ENCODE assay signal across 11 cellular contexts in the genomic region with DNA sequence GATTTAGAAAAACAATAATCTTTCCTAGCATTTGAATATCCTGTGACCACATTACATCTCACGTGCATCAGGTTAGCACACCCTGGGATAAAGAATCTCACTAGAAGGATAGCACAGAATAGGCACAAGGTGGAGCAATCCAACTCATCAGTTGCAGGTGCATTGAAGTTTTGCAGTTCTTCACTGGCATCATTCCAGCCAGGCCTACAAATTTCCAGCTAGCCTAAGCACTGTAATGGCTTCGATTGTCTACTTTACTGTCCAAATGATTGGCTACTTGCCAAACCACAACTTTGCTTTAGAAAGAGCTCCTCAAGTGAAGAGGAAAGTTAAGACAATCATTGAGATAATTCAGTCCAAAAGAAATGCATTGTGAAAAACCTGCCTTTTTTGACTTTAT.
DNase-seq lines count a peak whose midpoint lies in the region; ATAC-seq and FAIRE-seq lines count a peak whose summit lies in the region.
"Had no signal": no experiment of that assay in that cellular context is flagged by ENCODE, and none has a peak within 500 bp of the region (broad histone marks: within the 10 kb centered on the region; RNA-seq: fewer than 3 reads in every experiment).

No MANE protein-coding gene starts in this region.

- H3K4me3 Mint-ChIP-seq in stimulated activated effector memory CD8-positive, alpha-beta T cell treated with anti-CD3 and anti-CD28 coated beads, Interleukin-12 subunit alpha, Interleukin-12 subunit beta, amount 100 ng/mL, for 72 hours: no peak overlapping the region
- no peak overlapping the region for H3K4me3 Mint-ChIP-seq in activated CD4-positive, alpha-beta memory T cell treated with anti-CD3 and anti-CD28 coated beads, Interleukin-2, amount 10 ng/mL, durations not matched to agents 7 days and 5 days
- H3K4me3 Mint-ChIP-seq: stimulated activated naive CD8-positive, alpha-beta T cell treated with anti-CD3 and anti-CD28 coated beads, Interleukin-15, amount 100 ng/mL, for 72 hours had no signal

- DNase-seq in NOMO-1 treated with DMSO at 0.1 percent for 48 hours (lab: John Stamatoyannopoulos, UW; ENCODE audit: unreplicated experiment) (peak; percentile 11), NOMO-1 treated with dmso at 0.1 percent for 144 hours (lab: John Stamatoyannopoulos, UW; ENCODE audit: unreplicated experiment) (no peak), NCI-H748 treated with DMSO at 0.1 percent for 48 hours (lab: John Stamatoyannopoulos, UW) (peak; percentile 30), dermis microvascular lymphatic vessel endothelial cell (ENCODE audit: low read depth in 2 of 2) (peak; percentile 10 to 39), small intestine (peak; percentile 26), ureter (ENCODE audit: low spot score) (no peak)
- no peak for DNase-seq in stimulated activated effector memory CD8-positive, alpha-beta T cell treated with anti-CD3 and anti-CD28 coated beads, Interleukin-12 subunit alpha, Interleukin-12 subunit beta, amount 100 ng/mL, for 72 hours (ENCODE audit: low spot score in 2 of 2)
- no peak for DNase-seq in activated CD4-positive, alpha-beta memory T cell treated with anti-CD3 and anti-CD28 coated beads, Interleukin-2, amount 10 ng/mL, durations not matched to agents 7 days and 5 days
- DNase-seq: activated CD4-positive, alpha-beta T cell treated with anti-CD3 and anti-CD28 coated beads for 48 hours; stimulated activated naive CD8-positive, alpha-beta T cell treated with anti-CD3 and anti-CD28 coated beads, Interleukin-15, amount 100 ng/mL, for 72 hours had no signal

- no peak for FAIRE-seq in small intestine (lab: Jason Lieb, UNC)

- no peak overlapping the region for H3K4me3 ChIP-seq in small intestine (ENCODE audit: low read depth in 1 of 2, low read length in 2 of 2)
- H3K4me3 ChIP-seq: gastroesophageal sphincter had no signal

- 35 to 52% (median 52%) methylated on average over 2 of the region's 2 CpGs for WGBS in small intestine, 3 donors

- H3K27me3 ChIP-seq in small intestine (ENCODE audit: control insufficient read depth in 2 of 2, insufficient read depth in 2 of 2, low read length in 2 of 2): no peaks in the 10 kb centered on the region
- H3K27me3 ChIP-seq: gastroesophageal sphincter had no signal

- no peaks in the 10 kb centered on the region for H3K27me3 Mint-ChIP-seq in activated CD4-positive, alpha-beta memory T cell treated with anti-CD3 and anti-CD28 coated beads, Interleukin-2, amount 10 ng/mL, durations not matched to agents 7 days and 5 days
- H3K27me3 Mint-ChIP-seq: stimulated activated naive CD8-positive, alpha-beta T cell treated with anti-CD3 and anti-CD28 coated beads, Interleukin-15, amount 100 ng/mL, for 72 hours had no signal

- H3K9me3 Mint-ChIP-seq in stimulated activated effector memory CD8-positive, alpha-beta T cell treated with anti-CD3 and anti-CD28 coated beads, Interleukin-12 subunit alpha, Interleukin-12 subunit beta, amount 100 ng/mL, for 72 hours: peaks cover 5% of the 10 kb centered on the region
- no peaks in the 10 kb centered on the region for H3K9me3 Mint-ChIP-seq in activated CD4-positive, alpha-beta memory T cell treated with anti-CD3 and anti-CD28 coated beads, Interleukin-2, amount 10 ng/mL, durations not matched to agents 7 days and 5 days
- H3K9me3 Mint-ChIP-seq: stimulated activated naive CD8-positive, alpha-beta T cell treated with anti-CD3 and anti-CD28 coated beads, Interleukin-15, amount 100 ng/mL, for 72 hours had no signal

- H3K36me3 ChIP-seq in small intestine (ENCODE audit: control insufficient read depth in 2 of 2, insufficient read depth in 2 of 2, low read length in 2 of 2): no peaks in the 10 kb centered on the region
- H3K36me3 ChIP-seq: gastroesophageal sphincter had no signal

- POLR2A ChIA-PET in activated CD4-positive, alpha-beta memory T cell treated with anti-CD3 and anti-CD28 coated beads, Interleukin-2, amount 10 ng/mL, durations not matched to agents 7 days and 5 days (lab: Charles Lee): no interaction called here

- H3K27ac Mint-ChIP-seq in stimulated activated effector memory CD8-positive, alpha-beta T cell treated with anti-CD3 and anti-CD28 coated beads, Interleukin-12 subunit alpha, Interleukin-12 subunit beta, amount 100 ng/mL, for 72 hours: no peak overlapping the region
- H3K27ac Mint-ChIP-seq in activated CD4-positive, alpha-beta memory T cell treated with anti-CD3 and anti-CD28 coated beads, Interleukin-2, amount 10 ng/mL, durations not matched to agents 7 days and 5 days: no peak overlapping the region
- H3K27ac Mint-ChIP-seq: stimulated activated naive CD8-positive, alpha-beta T cell treated with anti-CD3 and anti-CD28 coated beads, Interleukin-15, amount 100 ng/mL, for 72 hours had no signal

- H3K4me1 Mint-ChIP-seq in stimulated activated effector memory CD8-positive, alpha-beta T cell treated with anti-CD3 and anti-CD28 coated beads, Interleukin-12 subunit alpha, Interleukin-12 subunit beta, amount 100 ng/mL, for 72 hours: no peaks in the 10 kb centered on the region
- H3K4me1 Mint-ChIP-seq in activated CD4-positive, alpha-beta memory T cell treated with anti-CD3 and anti-CD28 coated beads, Interleukin-2, amount 10 ng/mL, durations not matched to agents 7 days and 5 days: no peaks in the 10 kb centered on the region
- H3K4me1 Mint-ChIP-seq: stimulated activated naive CD8-positive, alpha-beta T cell treated with anti-CD3 and anti-CD28 coated beads, Interleukin-15, amount 100 ng/mL, for 72 hours had no signal

- no peaks in the 10 kb centered on the region for H3K36me3 Mint-ChIP-seq in stimulated activated effector memory CD8-positive, alpha-beta T cell treated with anti-CD3 and anti-CD28 coated beads, Interleukin-12 subunit alpha, Interleukin-12 subunit beta, amount 100 ng/mL, for 72 hours
- no peaks in the 10 kb centered on the region for H3K36me3 Mint-ChIP-seq in activated CD4-positive, alpha-beta memory T cell treated with anti-CD3 and anti-CD28 coated beads, Interleukin-2, amount 10 ng/mL, durations not matched to agents 7 days and 5 days (ENCODE audit: low read depth)

- H3K4me1 ChIP-seq in small intestine (ENCODE audit: control insufficient read depth in 2 of 2, insufficient read depth in 1 of 2, low read depth in 1 of 2, low read length in 1 of 2): no peaks in the 10 kb centered on the region
- H3K4me1 ChIP-seq: gastroesophageal sphincter had no signal

- ATAC-seq in stimulated activated effector memory CD8-positive, alpha-beta T cell treated with anti-CD3 and anti-CD28 coated beads, Interleukin-12 subunit alpha, Interleukin-12 subunit beta, amount 100 ng/mL, for 72 hours: no peak
- ATAC-seq: gastroesophageal sphincter; stimulated activated naive CD8-positive, alpha-beta T cell treated with anti-CD3 and anti-CD28 coated beads, Interleukin-15, amount 100 ng/mL, for 72 hours had no signal

- CTCF ChIA-PET in activated CD4-positive, alpha-beta memory T cell treated with anti-CD3 and anti-CD28 coated beads, Interleukin-2, amount 10 ng/mL, durations not matched to agents 7 days and 5 days (lab: Charles Lee): no interaction called here

- no peak overlapping the region for H3K27ac ChIP-seq in small intestine (ENCODE audit: low read depth in 1 of 2, low read length in 1 of 2)
- H3K27ac ChIP-seq: gastroesophageal sphincter had no signal

- H3K9me3 ChIP-seq in small intestine (ENCODE audit: control insufficient read depth, low read depth): no peaks in the 10 kb centered on the region
- H3K9me3 ChIP-seq: gastroesophageal sphincter had no signal

Comparison
In these comparisons a context has a peak if more than half of its experiments do, and no peak if none do; other contexts are left out.
1. DNase-seq: peak in NOMO-1 treated with DMSO at 0.1 percent for 48 hours (single experiment), NCI-H748 treated with DMSO at 0.1 percent for 48 hours (single experiment), dermis microvascular lymphatic vessel endothelial cell (2 of 2) and small intestine (single experiment); none in NOMO-1 treated with dmso at 0.1 percent for 144 hours (single experiment), ureter (single experiment), stimulated activated effector memory CD8-positive, alpha-beta T cell treated with anti-CD3 and anti-CD28 coated beads, Interleukin-12 subunit alpha, Interleukin-12 subunit beta, amount 100 ng/mL, for 72 hours (0 of 2) and activated CD4-positive, alpha-beta memory T cell treated with anti-CD3 and anti-CD28 coated beads, Interleukin-2, amount 10 ng/mL, durations not matched to agents 7 days and 5 days (single experiment).